Comparison of ENCODE assay signal across 8 cellular contexts in genomic region chr15:40471105-40471777, GRCh38. TPM values are rescaled to one million over a fixed set of nuclear protein-coding genes. Genes with fewer than 3 reads are reported as not detected.
DNase-seq lines count a peak whose midpoint lies in the region; ATAC-seq and TF ChIP-seq lines count a peak whose summit lies in the region.

No MANE protein-coding gene starts in this region.

- peaks cover 23% of the 10 kb centered on the region for H3K4me1 ChIP-seq in CD4-positive, alpha-beta memory T cell (ENCODE audit: insufficient read depth, low read length)
- H3K4me1 ChIP-seq in Karpas-422 (ENCODE audit: low read length) (peaks cover 19% of the 10 kb centered on the region), hepatocyte (ENCODE audit: insufficient read depth) (peaks cover 13% of the 10 kb centered on the region), skeletal muscle satellite cell (ENCODE audit: control insufficient read depth, insufficient read depth, low read length) (peaks cover 22% of the 10 kb centered on the region)

- H3K9me3 Mint-ChIP-seq in CD4-positive, alpha-beta memory T cell: no peaks in the 10 kb centered on the region
- no peaks in the 10 kb centered on the region for H3K9me3 Mint-ChIP-seq in activated naive CD8-positive, alpha-beta T cell (ENCODE audit: low read depth)

- H3K27me3 ChIP-seq in CD4-positive, alpha-beta memory T cell (ENCODE audit: insufficient read depth, low read length): no peaks in the 10 kb centered on the region
- H3K27me3 ChIP-seq in Karpas-422 (ENCODE audit: low read length) (no peaks in the 10 kb centered on the region), hepatocyte (no peaks in the 10 kb centered on the region), skeletal muscle satellite cell (ENCODE audit: control insufficient read depth, insufficient read depth, low read length) (no peaks in the 10 kb centered on the region)

- TF ChIP-seq CTCF in hepatocyte (IDR thresholded peaks at IDR 0.05; ENCODE audit: poor library complexity): no peak

- H2AFZ ChIP-seq in Karpas-422 (ENCODE audit: low read length): peak overlapping the region; percentile 39; the same call in 1 of the 2 replicates
- peak overlapping the region; percentile 97 for H2AFZ ChIP-seq in hepatocyte

- H3K9ac ChIP-seq in Karpas-422 (ENCODE audit: low read length): peak overlapping the region; percentile 93
- peak overlapping the region; percentile 87 for H3K9ac ChIP-seq in skeletal muscle satellite cell (ENCODE audit: low read depth, low read length)

- H3K9me2 ChIP-seq in Karpas-422 (replicated peaks; ENCODE audit: insufficient read depth, low read length) (no peaks in the 10 kb centered on the region), hepatocyte (replicated peaks; ENCODE audit: insufficient read depth) (no peaks in the 10 kb centered on the region)

- peak overlapping the region; percentile 53 to 91 (median 88) for H3K27ac Mint-ChIP-seq in CD4-positive, alpha-beta memory T cell
- H3K27ac Mint-ChIP-seq in activated naive CD8-positive, alpha-beta T cell: peak overlapping the region; percentile 90

- H3K9me3 ChIP-seq in CD4-positive, alpha-beta memory T cell (ENCODE audit: control insufficient read depth in 1 of 2, low read length in 2 of 2): no peaks in the 10 kb centered on the region
- H3K9me3 ChIP-seq in Karpas-422 (ENCODE audit: low read length): no peaks in the 10 kb centered on the region
- no peaks in the 10 kb centered on the region for H3K9me3 ChIP-seq in hepatocyte (ENCODE audit: low read depth)
- H3K9me3 ChIP-seq in skeletal muscle satellite cell (replicated peaks; ENCODE audit: low read length): no peaks in the 10 kb centered on the region

- peaks cover 12 to 30% (median 20%) of the 10 kb centered on the region in 4 donors for H3K4me1 Mint-ChIP-seq in CD4-positive, alpha-beta memory T cell
- H3K4me1 Mint-ChIP-seq in activated naive CD8-positive, alpha-beta T cell (ENCODE audit: low read depth): peaks cover 38% of the 10 kb centered on the region

- intact Hi-C loops in CD4-positive, alpha-beta memory T cell (cut with micrococcal nuclease): loop anchor here (2.0 to 5.0 kb wide), 2 partner anchors 16 to 34 kb away; no protein-coding TSS in a partner anchor

- peaks cover 0 to 11% of the 10 kb centered on the region in 2 donors for H3K36me3 Mint-ChIP-seq in CD4-positive, alpha-beta memory T cell
- no peaks in the 10 kb centered on the region for H3K36me3 Mint-ChIP-seq in activated naive CD8-positive, alpha-beta T cell

- no peaks in the 10 kb centered on the region for H3K36me3 ChIP-seq in CD4-positive, alpha-beta memory T cell (ENCODE audit: insufficient read depth, low read length)
- H3K36me3 ChIP-seq in Karpas-422 (ENCODE audit: insufficient read depth, low read length) (no peaks in the 10 kb centered on the region), hepatocyte (replicated peaks; ENCODE audit: insufficient read depth, low read depth) (no peaks in the 10 kb centered on the region), skeletal muscle satellite cell (ENCODE audit: insufficient read depth, low read length) (peaks cover 12% of the 10 kb centered on the region)

- H3K4me2 ChIP-seq in Karpas-422 (ENCODE audit: low read depth, low read length, poor library complexity, severe bottlenecking): peak overlapping the region; percentile 89
- peak overlapping the region; percentile 100 for H3K4me2 ChIP-seq in hepatocyte
- peak overlapping the region; percentile 97 for H3K4me2 ChIP-seq in skeletal muscle satellite cell (ENCODE audit: low read length)

- ATAC-seq in GM21390 (IDR thresholded peaks at IDR 0.05; ENCODE audit: unreplicated experiment): peak; percentile 34

- no peaks in the 10 kb centered on the region for H3K79me2 ChIP-seq in Karpas-422 (ENCODE audit: low read length)
- peaks cover 11% of the 10 kb centered on the region for H3K79me2 ChIP-seq in hepatocyte

- H3K4me3 ChIP-seq in CD4-positive, alpha-beta memory T cell (ENCODE audit: low read length in 2 of 2): peak overlapping the region; percentile 58 to 74
- H3K4me3 ChIP-seq in Karpas-422 (ENCODE audit: low read length) (peak overlapping the region; percentile 75), hepatocyte (peak overlapping the region; percentile 75), skeletal muscle satellite cell (ENCODE audit: low read length) (peak overlapping the region; percentile 83)

- no peaks in the 10 kb centered on the region for H3K27me3 Mint-ChIP-seq in CD4-positive, alpha-beta memory T cell
- H3K27me3 Mint-ChIP-seq in activated naive CD8-positive, alpha-beta T cell: no peaks in the 10 kb centered on the region

- H3K27ac ChIP-seq in CD4-positive, alpha-beta memory T cell (ENCODE audit: low read depth, low read length): peak overlapping the region; percentile 70
- H3K27ac ChIP-seq in Karpas-422 (ENCODE audit: low read length): no peak overlapping the region
- peak overlapping the region; percentile 86 for H3K27ac ChIP-seq in hepatocyte

- POLR2A ChIA-PET in CD4-positive, alpha-beta memory T cell (lab: Charles Lee; ENCODE audit: partially characterized antibody): interaction anchor here (1.0 kb wide), 3 partner anchors 29 to 39 kb away, joined by 3 to 4 read pairs (median 3); partner anchors contain the start of gene BAHD1

- peak in 3 of 5 donors; percentile 21 to 34 (median 29) for DNase-seq in CD4-positive, alpha-beta memory T cell
- DNase-seq in Karpas-422: peak; percentile 64
- DNase-seq in hepatocyte (ENCODE audit: low spot score): peak; percentile 62
- no peak for DNase-seq in KG1 (lab: John Stamatoyannopoulos, UW)
- no peak for DNase-seq in NCI-H526 treated with DMSO at 0.1 percent for 48 hours (lab: John Stamatoyannopoulos, UW)

- H4K20me1 ChIP-seq in Karpas-422 (ENCODE audit: insufficient read depth, low read depth, low read length) (0 out of 2 replicates have a peak, but pooled peaks cover 13% of the 10 kb centered on the region), hepatocyte (ENCODE audit: insufficient read depth, poor library complexity, severe bottlenecking) (no peaks in the 10 kb centered on the region)

- CTCF ChIA-PET in CD4-positive, alpha-beta memory T cell (lab: Charles Lee; ENCODE audit: partially characterized antibody): no interaction called here

- 2% methylated on average over 20 of the region's 58 CpGs for WGBS in hepatocyte (ENCODE audit: low lambda C conversion rate, missing lambda C conversion rate)

- H3K4me3 Mint-ChIP-seq in CD4-positive, alpha-beta memory T cell: peak overlapping the region; percentile 87 to 93 (median 90)
- H3K4me3 Mint-ChIP-seq in activated naive CD8-positive, alpha-beta T cell: peak overlapping the region; percentile 88

RNA-seq across cellular contexts. Expression of gene CHST14, which starts 0.5 kb away (rescaled TPM):
- total RNA-seq in CD4-positive, alpha-beta memory T cell: 10 to 100 TPM in 1 of 2 experiments, 1 to 10 TPM in 1; 9.1 to 10.5 TPM
- 1 to 10 TPM in 1 of 2 donors, under 1 TPM in 1; 0.64 to 1.5 TPM for polyA plus RNA-seq in CD4-positive, alpha-beta memory T cell
- 8.4 and 11.6 TPM in 2 replicates for total RNA-seq in Karpas-422 (2014; rRNA removed; shearing (Covaris generic); ENCODE audit: low replicate concordance)
- 15.2 and 16.6 TPM in 2 replicates for total RNA-seq in hepatocyte
- polyA plus RNA-seq in hepatocyte: 15.7 and 16.8 TPM in 2 replicates
- total RNA-seq in skeletal muscle satellite cell (2012; rRNA removed): 7.1 and 8.3 TPM in 2 replicates

RNA-seq across cellular contexts. Expression of gene BAHD1, which starts 30.5 kb away (rescaled TPM):
- 10 to 100 TPM; 47.0 to 49.2 TPM for total RNA-seq in CD4-positive, alpha-beta memory T cell
- 1 to 10 TPM; 1.5 to 4.6 TPM for polyA plus RNA-seq in CD4-positive, alpha-beta memory T cell
- 10.3 and 15.4 TPM in 2 replicates for total RNA-seq in Karpas-422 (2014; rRNA removed; shearing (Covaris generic); ENCODE audit: low replicate concordance)
- total RNA-seq in hepatocyte: 10.6 and 17.2 TPM in 2 replicates
- 12.3 and 13.9 TPM in 2 replicates for polyA plus RNA-seq in hepatocyte
- total RNA-seq in skeletal muscle satellite cell (2012; rRNA removed): 6.8 and 7.2 TPM in 2 replicates

Comparison
In these comparisons a context has a peak if more than half of its experiments do, and no peak if none do; other contexts are left out.
1. DNase-seq: peak in CD4-positive, alpha-beta memory T cell (3 of 5), Karpas-422 (single experiment) and hepatocyte (single experiment); none in KG1 (single experiment) and NCI-H526 treated with DMSO at 0.1 percent for 48 hours (single experiment).
2. Peak in every context shown above with its lines, with median percentiles within 50 percentile points of each other: H3K4me3 ChIP-seq and H3K4me2 ChIP-seq.